ENCODE assay signal across 8 cellular contexts in the genomic region with DNA sequence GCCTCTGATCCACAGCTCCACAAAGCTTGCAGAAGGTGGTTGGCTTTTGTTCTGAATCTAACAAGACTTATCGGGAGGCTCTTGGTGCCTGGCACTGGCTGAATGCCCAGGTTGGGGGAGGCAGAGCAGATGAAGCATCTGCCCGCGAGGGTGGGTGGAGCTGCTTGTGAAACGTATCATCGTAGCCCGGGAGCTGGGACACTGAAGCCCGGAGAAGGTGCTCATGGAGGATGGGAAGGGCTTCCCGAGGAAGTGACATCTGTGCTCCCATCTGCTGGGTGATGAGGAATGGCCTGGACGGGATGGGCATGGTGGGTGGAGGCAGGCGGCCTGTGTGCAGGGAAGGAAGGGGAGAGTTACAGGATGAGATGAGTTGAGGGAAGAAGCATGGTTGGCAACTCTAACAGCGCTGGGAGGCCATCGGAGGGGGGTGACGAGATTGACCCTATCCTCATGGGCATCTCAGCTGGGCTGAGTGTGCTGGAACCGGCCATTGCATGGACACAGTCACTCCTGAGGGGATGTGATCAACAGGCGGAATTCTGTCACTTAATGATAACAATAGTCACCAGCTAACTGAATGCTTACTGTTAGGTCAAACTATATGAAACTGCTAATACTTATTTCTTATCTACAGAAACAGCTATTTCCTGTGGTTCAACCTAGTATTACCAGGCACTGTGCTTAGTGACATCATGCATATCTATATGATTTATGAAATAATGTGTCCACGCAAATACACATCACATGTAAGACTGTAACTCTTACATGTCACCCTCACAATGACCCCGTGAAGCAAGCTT.
DNase-seq lines count a peak whose midpoint lies in the region; ATAC-seq and TF ChIP-seq lines count a peak whose summit lies in the region.

No MANE protein-coding gene starts in this region.

- CTCF ChIA-PET in activated CD4-positive, alpha-beta memory T cell treated with anti-CD3 and anti-CD28 coated beads, Interleukin-2, amount 10 ng/mL, durations not matched to agents 7 days and 5 days (lab: Charles Lee) = no interaction called here

- H3K27me3 Mint-ChIP-seq in T-helper 2 cell treated with Interferon-gamma antibody and Interleukin-4, amounts not matched to agents 5 μg/mL and 100 μg/mL, for 36 hours (ENCODE audit: low read depth) = no peaks in the 10 kb centered on the region
- H3K27me3 Mint-ChIP-seq in activated CD4-positive, alpha-beta memory T cell treated with anti-CD3 and anti-CD28 coated beads, Interleukin-2, amount 10 ng/mL, durations not matched to agents 7 days and 5 days = no peaks in the 10 kb centered on the region

- 72 to 89% (median 80%) methylated on average over 17 of the region's 17 CpGs for WGBS in adrenal gland, 4 donors
- WGBS in upper lobe of left lung, 2 donors = 30 to 53% methylated on average over 16 to 17 of the region's 17 CpGs

- peaks cover 6% of the 10 kb centered on the region for H3K4me1 Mint-ChIP-seq in T-helper 2 cell treated with Interferon-gamma antibody and Interleukin-4, amounts not matched to agents 5 μg/mL and 100 μg/mL, for 36 hours (ENCODE audit: low read depth)
- peaks cover 10% of the 10 kb centered on the region for H3K4me1 Mint-ChIP-seq in activated CD4-positive, alpha-beta memory T cell treated with anti-CD3 and anti-CD28 coated beads, Interleukin-2, amount 10 ng/mL, durations not matched to agents 7 days and 5 days

- TF ChIP-seq POLR2A in adrenal gland (IDR thresholded peaks at IDR 0.05) = no peak
- TF ChIP-seq POLR2A in upper lobe of left lung (IDR thresholded peaks at IDR 0.05) = no peak

- H3K4me1 ChIP-seq in adrenal gland (replicated peaks in 1 of 2) (no peaks in the 10 kb centered on the region), upper lobe of left lung (peaks cover 0 to 12% (median 7%) of the 10 kb centered on the region in 4 donors)

- no peak for DNase-seq in T-helper 2 cell treated with Interferon-gamma antibody and Interleukin-4, amounts not matched to agents 5 μg/mL and 100 μg/mL, for 36 hours (ENCODE audit: low spot score)
- DNase-seq in T-helper 2 cell = no peak
- peak in 6 of 7 donors; percentile 25 to 66 (median 36) for DNase-seq in adrenal gland
- DNase-seq in left colon = peak; percentile 57 to 83
- peak in 1 of 2 donors; percentile 48 for DNase-seq in upper lobe of left lung
- no peak for DNase-seq in activated CD4-positive, alpha-beta memory T cell treated with anti-CD3 and anti-CD28 coated beads, Interleukin-2, amount 10 ng/mL, durations not matched to agents 7 days and 5 days

- no peak for TF ChIP-seq CTCF in adrenal gland (IDR thresholded peaks at IDR 0.05)
- TF ChIP-seq CTCF in upper lobe of left lung (IDR thresholded peaks at IDR 0.05) = no peak

- H3K4me3 Mint-ChIP-seq in T-helper 2 cell treated with Interferon-gamma antibody and Interleukin-4, amounts not matched to agents 5 μg/mL and 100 μg/mL, for 36 hours = no peak overlapping the region
- H3K4me3 Mint-ChIP-seq in activated CD4-positive, alpha-beta memory T cell treated with anti-CD3 and anti-CD28 coated beads, Interleukin-2, amount 10 ng/mL, durations not matched to agents 7 days and 5 days = no peak overlapping the region

- H3K36me3 ChIP-seq in adrenal gland (replicated peaks in 1 of 2) = peaks cover 0 to 22% of the 10 kb centered on the region in 2 donors
- peaks cover 12 to 74% (median 47%) of the 10 kb centered on the region in 4 donors for H3K36me3 ChIP-seq in upper lobe of left lung

- POLR2A ChIA-PET in activated CD4-positive, alpha-beta memory T cell treated with anti-CD3 and anti-CD28 coated beads, Interleukin-2, amount 10 ng/mL, durations not matched to agents 7 days and 5 days (lab: Charles Lee) = interaction anchor here (0.8 kb wide), 1 partner anchor 226 kb away, joined by 3 read pairs; no protein-coding TSS in a partner anchor

- H3K27ac ChIP-seq in adrenal gland (peak overlapping the region in 1 of 5 donors; percentile 53), upper lobe of left lung (peak overlapping the region; percentile 19 to 78 (median 42))

- H3K27me3 ChIP-seq in adrenal gland (no peaks in the 10 kb centered on the region), upper lobe of left lung (no peaks in the 10 kb centered on the region)

- ATAC-seq in left colon = peak; percentile 64
- ATAC-seq in upper lobe of left lung (ENCODE audit: low FRiP score in 2 of 2) = peak; percentile 19 to 64
- no peak for ATAC-seq in GM18498 (IDR thresholded peaks at IDR 0.05; ENCODE audit: unreplicated experiment)
- no peak for ATAC-seq in GM21529 (IDR thresholded peaks at IDR 0.05; ENCODE audit: unreplicated experiment)

- H3K9me3 ChIP-seq in adrenal gland (replicated peaks in 1 of 3) = no peaks in the 10 kb centered on the region
- peaks cover 0 to 15% (median 6%) of the 10 kb centered on the region in 4 donors for H3K9me3 ChIP-seq in upper lobe of left lung

- TF ChIP-seq EP300 in upper lobe of left lung (IDR thresholded peaks at IDR 0.05) = peak in 2 of 4 donors; percentile 25 to 56

- peak overlapping the region; percentile 18 for H3K27ac Mint-ChIP-seq in T-helper 2 cell treated with Interferon-gamma antibody and Interleukin-4, amounts not matched to agents 5 μg/mL and 100 μg/mL, for 36 hours
- H3K27ac Mint-ChIP-seq in activated CD4-positive, alpha-beta memory T cell treated with anti-CD3 and anti-CD28 coated beads, Interleukin-2, amount 10 ng/mL, durations not matched to agents 7 days and 5 days = no peak overlapping the region

- intact Hi-C loops in adrenal gland (cut with DNase I) = loop anchor here in 1 of 2 donors (10.0 kb wide), 1 partner anchor 236 kb away; the partner anchor contains the start of gene CEP20
- intact Hi-C loops in left colon (cut with DNase I, micrococcal nuclease) = no loop called here

- H3K9me3 Mint-ChIP-seq in T-helper 2 cell treated with Interferon-gamma antibody and Interleukin-4, amounts not matched to agents 5 μg/mL and 100 μg/mL, for 36 hours = peaks cover 33% of the 10 kb centered on the region
- H3K9me3 Mint-ChIP-seq in activated CD4-positive, alpha-beta memory T cell treated with anti-CD3 and anti-CD28 coated beads, Interleukin-2, amount 10 ng/mL, durations not matched to agents 7 days and 5 days = peaks cover 24% of the 10 kb centered on the region

- peaks cover 92% of the 10 kb centered on the region for H3K36me3 Mint-ChIP-seq in T-helper 2 cell treated with Interferon-gamma antibody and Interleukin-4, amounts not matched to agents 5 μg/mL and 100 μg/mL, for 36 hours (ENCODE audit: low read depth)
- peaks cover 89% of the 10 kb centered on the region for H3K36me3 Mint-ChIP-seq in activated CD4-positive, alpha-beta memory T cell treated with anti-CD3 and anti-CD28 coated beads, Interleukin-2, amount 10 ng/mL, durations not matched to agents 7 days and 5 days (ENCODE audit: low read depth)

- H3K4me3 ChIP-seq in adrenal gland (no peak overlapping the region), upper lobe of left lung (no peak overlapping the region)

Comparison
In these comparisons a context has a peak if more than half of its experiments do, and no peak if none do; other contexts are left out.
1. DNase-seq: peak in adrenal gland (6 of 7) and left colon (2 of 2); none in T-helper 2 cell treated with Interferon-gamma antibody and Interleukin-4, amounts not matched to agents 5 μg/mL and 100 μg/mL, for 36 hours (single experiment), T-helper 2 cell (0 of 5) and activated CD4-positive, alpha-beta memory T cell treated with anti-CD3 and anti-CD28 coated beads, Interleukin-2, amount 10 ng/mL, durations not matched to agents 7 days and 5 days (single experiment).
2. ATAC-seq: peak in left colon (single experiment) and upper lobe of left lung (2 of 2); none in GM18498 (single experiment) and GM21529 (single experiment).